In the genomic region with DNA sequence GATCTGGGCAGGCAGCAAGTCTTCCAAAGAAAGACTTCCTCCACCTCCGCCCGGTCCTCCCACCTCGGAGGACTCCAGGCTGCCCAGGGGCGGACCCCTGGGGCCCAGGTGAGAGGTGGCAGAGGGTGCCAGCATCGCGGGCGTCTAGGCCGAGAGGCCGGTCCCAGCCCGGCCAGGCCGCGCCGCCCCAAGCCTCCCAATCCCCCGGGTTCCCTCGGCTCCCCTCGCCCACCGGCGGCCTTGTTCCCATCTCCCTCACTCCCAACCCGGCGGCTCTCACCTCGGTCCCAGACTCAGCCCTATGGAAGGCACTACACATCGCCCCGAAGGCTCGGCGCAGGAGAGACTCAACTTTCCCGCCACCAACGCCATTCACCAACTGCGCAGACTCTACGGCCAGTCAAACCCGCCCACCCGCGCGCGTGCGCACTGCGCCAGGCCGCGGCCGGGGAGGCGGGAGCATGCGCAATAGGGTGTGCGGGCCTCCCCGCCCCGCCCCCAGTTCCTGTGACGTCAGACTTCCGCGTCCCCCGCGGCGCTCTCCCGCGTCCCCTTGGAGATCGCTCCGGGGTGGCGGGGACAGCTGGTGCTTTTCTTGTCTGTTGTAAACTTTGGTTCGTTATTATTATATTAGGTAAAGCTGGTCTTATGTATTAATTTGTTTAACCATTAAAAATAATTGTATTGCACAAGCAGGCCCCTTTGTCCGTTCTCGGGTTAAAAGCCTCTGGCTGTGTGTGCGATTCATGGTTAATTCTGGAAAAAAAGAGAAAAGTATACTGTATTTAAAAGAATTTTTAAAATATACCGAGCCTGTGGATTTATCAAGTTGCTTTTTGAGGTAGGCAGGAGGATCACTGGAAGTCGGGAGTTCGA, we compare ENCODE assay signal across 9 cellular contexts. TPM values are rescaled to one million over a fixed set of nuclear protein-coding genes. Genes with fewer than 3 reads are reported as not detected.
A peak's percentile ranks its signal among the peaks of the same experiment; 100 is the strongest.
DNase-seq lines count a peak whose midpoint lies in the region; ATAC-seq, FAIRE-seq and TF ChIP-seq lines count a peak whose summit lies in the region.
"Had no signal": no experiment of that assay in that cellular context is flagged by ENCODE, and none has a peak within 500 bp of the region (broad histone marks: within the 10 kb centered on the region; RNA-seq: fewer than 3 reads in every experiment).

A gene (minus strand): TSS at position 381 of the 876 bp plus-strand sequence. CDS start 62 bp downstream, at position 319.

- H3K9me1 ChIP-seq in keratinocyte (ENCODE audit: control insufficient read depth, extremely low read depth, insufficient read depth, low read length): no peaks in the 10 kb centered on the region

- H3K27me3 Mint-ChIP-seq in central memory CD8-positive, alpha-beta T cell: no peaks in the 10 kb centered on the region

- peaks cover 7% of the 10 kb centered on the region for H3K4me1 ChIP-seq in keratinocyte (ENCODE audit: control insufficient read depth, extremely low read depth, insufficient read depth, low read length)

- H3K36me3 ChIP-seq in keratinocyte (ENCODE audit: control insufficient read depth in 2 of 2, extremely low read depth in 1 of 2, insufficient read depth in 2 of 2, low read length in 2 of 2): no peaks in the 10 kb centered on the region

- peak within 1 kb of the TSS; percentile 97 for H3K4me2 ChIP-seq in keratinocyte (ENCODE audit: control insufficient read depth, extremely low read depth, insufficient read depth, low read depth, low read length)

- ATAC-seq in GM19043 (IDR thresholded peaks at IDR 0.05; ENCODE audit: low read depth, unreplicated experiment) (peak; percentile 84), HG03354 (IDR thresholded peaks at IDR 0.05; ENCODE audit: poor library complexity, severe bottlenecking, unreplicated experiment) (peak; percentile 93)
- ATAC-seq in central memory CD8-positive, alpha-beta T cell (replicated peaks; ENCODE audit: extremely low read depth, poor library complexity, severe bottlenecking): peak; percentile 91

- no peaks in the 10 kb centered on the region for H3K9me3 ChIP-seq in keratinocyte (ENCODE audit: control insufficient read depth, low read depth, low read length)

- H2AFZ ChIP-seq in keratinocyte (ENCODE audit: control insufficient read depth, low read length): peak within 1 kb of the TSS; percentile 94

- H3K4me3 Mint-ChIP-seq in central memory CD8-positive, alpha-beta T cell: peak within 1 kb of the TSS; percentile 90

- peak; percentile 100 for DNase-seq in AG20443 (ENCODE audit: low spot score)
- peak; percentile 93 to 96 for DNase-seq in NCI-H446 (lab: John Stamatoyannopoulos, UW)
- DNase-seq in activated CD4-positive, CD25-positive, alpha-beta regulatory T cell treated with anti-CD3 and anti-CD28 coated beads, Interleukin-2, amount 50 U/mL, for 16 hours (ENCODE audit: low read depth, low spot score): peak; percentile 90
- peak; percentile 93 to 98 for DNase-seq in central memory CD8-positive, alpha-beta T cell (ENCODE audit: low spot score in 2 of 2)
- peak; percentile 55 for DNase-seq in keratinocyte (ENCODE audit: low read depth, low spot score)
- DNase-seq in stimulated activated CD4-positive, alpha-beta T cell treated with anti-CD3 and anti-CD28 coated beads, Interleukin-12 subunit alpha, Interleukin-12 subunit beta, amount 100 ng/mL, for 48 hours (ENCODE audit: low read depth in 2 of 3, low spot score in 1 of 3): peak; percentile 88 to 93 (median 92)

- peaks cover 14% of the 10 kb centered on the region for H3K4me1 Mint-ChIP-seq in central memory CD8-positive, alpha-beta T cell

- H3K4me3 ChIP-seq in keratinocyte (ENCODE audit: control insufficient read depth in 2 of 3, extremely low read depth in 1 of 3, insufficient read depth in 2 of 3, low read depth in 1 of 3, low read length in 3 of 3): peak within 1 kb of the TSS; percentile 70 to 92 (median 90)

- H4K20me1 ChIP-seq in keratinocyte (ENCODE audit: control insufficient read depth, extremely low read depth, insufficient read depth, low read length): no peaks in the 10 kb centered on the region

- no peak for FAIRE-seq in keratinocyte (lab: Jason Lieb, UNC)
- FAIRE-seq: colon had no signal

- peak within 1 kb of the TSS; percentile 82 for H3K9ac ChIP-seq in keratinocyte (ENCODE audit: control insufficient read depth, extremely low read depth, insufficient read depth, low read length)

- H3K27ac ChIP-seq in keratinocyte (ENCODE audit: control insufficient read depth, insufficient read depth, low read length): peak within 1 kb of the TSS; percentile 80

- H3K36me3 Mint-ChIP-seq in central memory CD8-positive, alpha-beta T cell (ENCODE audit: insufficient read depth): peaks cover 9% of the 10 kb centered on the region

- TF ChIP-seq CTCF in keratinocyte (optimal IDR thresholded peaks at IDR 0.05 in 1 of 3, IDR thresholded peaks at IDR 0.05 in 1 of 3, conservative IDR thresholded peaks at IDR 0.05 in 1 of 3; ENCODE audit: extremely low read depth in 1 of 3, insufficient read depth in 2 of 3, low read length in 3 of 3): no peak

- peaks cover 44% of the 10 kb centered on the region for H3K79me2 ChIP-seq in keratinocyte (ENCODE audit: control insufficient read depth, insufficient read depth, low read length)

- dilution Hi-C loops in keratinocyte (cut with MboI; ENCODE audit: extremely low pct_ligation_motif_present, low sequenced_read_pairs): no loop called here

- no peaks in the 10 kb centered on the region for H3K27me3 ChIP-seq in keratinocyte (ENCODE audit: control insufficient read depth, extremely low read depth, insufficient read depth, low read length)

- no peaks in the 10 kb centered on the region for H3K9me3 Mint-ChIP-seq in central memory CD8-positive, alpha-beta T cell

- peak within 1 kb of the TSS; percentile 94 for H3K27ac Mint-ChIP-seq in central memory CD8-positive, alpha-beta T cell (ENCODE audit: low read depth)

RNA-seq across cellular contexts. Expression of the gene that starts here (rescaled TPM):
- 0.86 to 3.8 TPM (median 2.0 TPM) in 3 replicates for polyA plus RNA-seq in keratinocyte
- 0.42 TPM for polyA plus RNA-seq in keratinocyte (2011; ENCODE audit: low read depth)
- 0.48 and 0.84 TPM in 2 replicates for polyA plus RNA-seq in keratinocyte (2011; cell fraction: cytosol; rRNA removed)
- 2.5 and 3.1 TPM in 2 replicates for polyA plus RNA-seq in keratinocyte (2011; cell fraction: nucleus; rRNA removed)
- 0.13 and 2.0 TPM in 2 replicates for polyA plus RNA-seq in keratinocyte (2012; ENCODE audit: low replicate concordance)
- polyA minus RNA-seq in keratinocyte: 0.43 to 3.5 TPM (median 0.62 TPM) in 3 replicates
- 0.58 TPM for polyA minus RNA-seq in keratinocyte (2011; cell fraction: cytosol; rRNA and poly(A)+ RNA removed)
- 1.3 and 1.6 TPM in 2 replicates for polyA minus RNA-seq in keratinocyte (2011; cell fraction: nucleus; rRNA and poly(A)+ RNA removed)

Comparison
In these comparisons a context has a peak if more than half of its experiments do, and no peak if none do; other contexts are left out.
1. Peak in every context shown above with its lines: DNase-seq, ATAC-seq, H3K4me3 ChIP-seq and H3K27ac ChIP-seq.